1 cellular context compared by ENCODE assay signal in genomic region chr5:6434737-6435136, GRCh38.
TF ChIP-seq lines count a peak whose summit lies in the region.

No MANE protein-coding gene starts in this region.

TF ChIP-seq in GM23338, 12 proteins besides CTCF, POLR2A, EP300 and RAD21 (continued from another document):
- TF ChIP-seq ZNF462 (CRISPR knock-in tag; IDR thresholded peaks at IDR 0.05), result no peak
- no peak for TF ChIP-seq EZH2phosphoT487 (IDR thresholded peaks at IDR 0.05; ENCODE audit: unreplicated experiment)
TF ChIP-seq in GM23338: peak in this region for 0.
